Comparison of ENCODE assay signal across 25 cellular contexts in the genomic region with DNA sequence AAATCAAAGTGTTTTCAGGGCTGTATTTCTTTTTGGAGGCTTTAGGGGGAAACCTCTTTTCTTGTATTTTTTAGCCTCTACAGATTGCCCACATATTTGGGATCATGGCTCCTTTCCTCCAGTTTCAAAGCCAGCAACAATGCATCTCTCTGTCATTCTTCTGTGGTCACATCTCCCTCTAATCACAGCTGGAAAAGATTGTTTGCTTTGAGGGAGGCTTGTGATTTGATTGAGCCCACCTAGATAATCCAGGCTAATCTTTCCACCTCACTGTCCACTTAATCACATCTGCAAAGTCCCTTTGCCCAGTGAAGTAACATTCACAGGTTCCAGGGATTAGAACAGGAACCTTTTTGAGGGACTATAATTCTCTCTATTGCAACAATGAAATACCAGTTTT.
DNase-seq lines count a peak whose midpoint lies in the region; ATAC-seq and TF ChIP-seq lines count a peak whose summit lies in the region.
"Had no signal": no experiment of that assay in that cellular context is flagged by ENCODE, and none has a peak within 500 bp of the region (broad histone marks: within the 10 kb centered on the region; RNA-seq: fewer than 3 reads in every experiment).

No MANE protein-coding gene starts in this region.

- no peak for TF ChIP-seq CTCF in neural progenitor cell (IDR thresholded peaks at IDR 0.05)

- no peaks in the 10 kb centered on the region for H4K20me1 ChIP-seq in neural progenitor cell (ENCODE audit: low read depth)
- H4K20me1 ChIP-seq: BLaER1 had no signal

- H3K27me3 ChIP-seq in neural progenitor cell: no peaks in the 10 kb centered on the region
- H3K27me3 ChIP-seq: BE2C, BLaER1 had no signal

- DNase-seq in NCI-H82 treated with DMSO at 0.1 percent for 48 hours (lab: John Stamatoyannopoulos, UW; ENCODE audit: unreplicated experiment): peak; percentile 50
- peak; percentile 72 for DNase-seq in neural progenitor cell (ENCODE audit: low spot score)
- DNase-seq in non-pigmented ciliary epithelial cell (ENCODE audit: low read depth): peak; percentile 1
- no peak for DNase-seq in pons (ENCODE audit: low spot score)
- no peak for DNase-seq in activated naive CD4-positive, alpha-beta T cell treated with Interleukin-2 at 50 U/mL for 16 hours
- DNase-seq in activated CD8-positive, alpha-beta memory T cell treated with anti-CD3 and anti-CD28 coated beads for 24 hours: no peak
- DNase-seq: 8988T; ACHN; BE2C; C1 segment of cervical spinal cord; CD4-positive, alpha-beta memory T cell; CD4-positive, CD25-positive, alpha-beta regulatory T cell; CD8-positive, alpha-beta memory T cell; COR-L47; DMS 273 treated with DMSO at 0.1 percent for 48 hours; DMS153; DMS53; DMS79; DND-41; EL; GDM1 had no signal

- peak overlapping the region; percentile 44 for H3K4me2 ChIP-seq in neural progenitor cell
- H3K4me2 ChIP-seq: BLaER1 had no signal

- H3K36me3 Mint-ChIP-seq in neural progenitor cell: no peaks in the 10 kb centered on the region
- H3K36me3 Mint-ChIP-seq: CD14-positive monocyte; CD4-positive, alpha-beta memory T cell; CD4-positive, CD25-positive, alpha-beta regulatory T cell; CD8-positive, alpha-beta memory T cell had no signal

- no peaks in the 10 kb centered on the region for H3K9me3 ChIP-seq in neural progenitor cell (ENCODE audit: low read depth)
- H3K9me3 ChIP-seq: BE2C, BLaER1 had no signal

- peak overlapping the region; percentile 51 for H3K27ac ChIP-seq in neural progenitor cell
- H3K27ac ChIP-seq: BLaER1 had no signal

- ATAC-seq in GM19463 (IDR thresholded peaks at IDR 0.05; ENCODE audit: unreplicated experiment): no peak
- ATAC-seq: GM12878 had no signal

- H3K36me3 ChIP-seq in neural progenitor cell: no peaks in the 10 kb centered on the region
- H3K36me3 ChIP-seq: BE2C, BLaER1 had no signal

- H3F3A ChIP-seq in neural progenitor cell (ENCODE audit: low read depth): peaks cover 5% of the 10 kb centered on the region

- H3K27me3 Mint-ChIP-seq in neural progenitor cell (ENCODE audit: insufficient read depth, low read depth): no peaks in the 10 kb centered on the region
- H3K27me3 Mint-ChIP-seq: CD4-positive, alpha-beta memory T cell; CD4-positive, CD25-positive, alpha-beta regulatory T cell; CD8-positive, alpha-beta memory T cell had no signal

- H3K4me3 Mint-ChIP-seq in neural progenitor cell: no peak overlapping the region
- H3K4me3 Mint-ChIP-seq: CD14-positive monocyte; CD4-positive, alpha-beta memory T cell; CD4-positive, CD25-positive, alpha-beta regulatory T cell; CD8-positive, alpha-beta memory T cell had no signal

- no peak overlapping the region for H3K27ac Mint-ChIP-seq in neural progenitor cell
- H3K27ac Mint-ChIP-seq: CD14-positive monocyte; CD4-positive, alpha-beta memory T cell; CD4-positive, CD25-positive, alpha-beta regulatory T cell; CD8-positive, alpha-beta memory T cell had no signal

- H3K4me1 Mint-ChIP-seq in neural progenitor cell: peaks cover 9% of the 10 kb centered on the region
- H3K4me1 Mint-ChIP-seq: CD14-positive monocyte; CD4-positive, alpha-beta memory T cell; CD4-positive, CD25-positive, alpha-beta regulatory T cell; CD8-positive, alpha-beta memory T cell had no signal

- no peak overlapping the region for H3K9ac ChIP-seq in neural progenitor cell
- H3K9ac ChIP-seq: BLaER1 had no signal

- H3K4me1 ChIP-seq in neural progenitor cell: peaks cover 14% of the 10 kb centered on the region
- H3K4me1 ChIP-seq: BE2C, BLaER1 had no signal

- no peak overlapping the region for H3K4me3 ChIP-seq in neural progenitor cell
- H3K4me3 ChIP-seq: BLaER1, GM12878 had no signal

- H3K79me2 ChIP-seq in neural progenitor cell (ENCODE audit: low read depth): no peaks in the 10 kb centered on the region

- no peaks in the 10 kb centered on the region for H3K9me3 Mint-ChIP-seq in neural progenitor cell

- no peak overlapping the region for H2AFZ ChIP-seq in neural progenitor cell (replicated peaks)

Comparison
In these comparisons a context has a peak if more than half of its experiments do, and no peak if none do; other contexts are left out.
1. DNase-seq: peak in NCI-H82 treated with DMSO at 0.1 percent for 48 hours (single experiment), neural progenitor cell (single experiment) and non-pigmented ciliary epithelial cell (single experiment); none in pons (single experiment), activated naive CD4-positive, alpha-beta T cell treated with Interleukin-2 at 50 U/mL for 16 hours (single experiment) and activated CD8-positive, alpha-beta memory T cell treated with anti-CD3 and anti-CD28 coated beads for 24 hours (single experiment).